2 cellular contexts compared by ENCODE assay signal in the genomic region with DNA sequence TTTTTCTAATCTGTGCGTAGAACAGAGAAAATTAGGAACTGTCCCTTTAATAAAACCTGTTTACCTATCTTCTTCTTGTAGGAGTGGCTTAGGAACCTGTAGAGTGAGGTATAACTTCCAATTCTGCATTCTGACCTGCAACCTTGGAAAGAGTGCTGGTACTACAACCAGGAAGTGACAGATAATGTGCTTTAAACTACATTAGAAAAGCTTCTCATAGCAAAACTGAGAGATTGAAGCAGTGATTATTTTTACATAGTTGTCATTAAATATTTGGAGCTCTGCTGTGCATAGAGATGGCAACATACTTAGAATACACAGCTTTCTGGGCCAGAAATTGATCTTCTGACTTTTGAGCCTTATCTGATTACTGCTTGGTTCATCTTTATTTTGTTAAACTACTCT.
TF ChIP-seq lines count a peak whose summit lies in the region.

No MANE protein-coding gene starts in this region.

TF ChIP-seq in SK-N-SH, 30 proteins besides CTCF, POLR2A, EP300 and RAD21 (continued from another document):
- TF ChIP-seq NFIC (IDR thresholded peaks at IDR 0.05; ENCODE audit: borderline replicate concordance) = no peak
- TF ChIP-seq, protein P1, sequence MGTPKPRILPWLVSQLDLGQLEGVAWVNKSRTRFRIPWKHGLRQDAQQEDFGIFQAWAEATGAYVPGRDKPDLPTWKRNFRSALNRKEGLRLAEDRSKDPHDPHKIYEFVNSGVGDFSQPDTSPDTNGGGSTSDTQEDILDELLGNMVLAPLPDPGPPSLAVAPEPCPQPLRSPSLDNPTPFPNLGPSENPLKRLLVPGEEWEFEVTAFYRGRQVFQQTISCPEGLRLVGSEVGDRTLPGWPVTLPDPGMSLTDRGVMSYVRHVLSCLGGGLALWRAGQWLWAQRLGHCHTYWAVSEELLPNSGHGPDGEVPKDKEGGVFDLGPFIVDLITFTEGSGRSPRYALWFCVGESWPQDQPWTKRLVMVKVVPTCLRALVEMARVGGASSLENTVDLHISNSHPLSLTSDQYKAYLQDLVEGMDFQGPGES (IDR thresholded peaks at IDR 0.05; ENCODE audit: low read depth, low read length) = no peak
- no peak for TF ChIP-seq EZH2phosphoT487 (IDR thresholded peaks at IDR 0.05; ENCODE audit: borderline replicate concordance, low read depth)
- no peak for TF ChIP-seq GATA2 (CRISPR knock-in tag; IDR thresholded peaks at IDR 0.05)
- TF ChIP-seq MXI1 (IDR thresholded peaks at IDR 0.05; ENCODE audit: low read depth, low read length) = no peak
- TF ChIP-seq RFX5 (IDR thresholded peaks at IDR 0.05; ENCODE audit: low read length) = no peak
- no peak for TF ChIP-seq SIN3A (IDR thresholded peaks at IDR 0.05; ENCODE audit: borderline replicate concordance, low read depth, low read length)
- TF ChIP-seq POLR2AphosphoS5 (IDR thresholded peaks at IDR 0.05; ENCODE audit: low read depth, low read length) = no peak
- no peak for TF ChIP-seq GABPA (IDR thresholded peaks at IDR 0.05; ENCODE audit: low read depth)
TF ChIP-seq in SK-N-SH: peak in this region for 0.

TF ChIP-seq in SK-N-SH treated with all-trans-retinoic acid at 6 μM for 48 hours, 23 proteins besides CTCF, POLR2A, EP300 and RAD21 (continued from another document):
- TF ChIP-seq, protein P2, sequence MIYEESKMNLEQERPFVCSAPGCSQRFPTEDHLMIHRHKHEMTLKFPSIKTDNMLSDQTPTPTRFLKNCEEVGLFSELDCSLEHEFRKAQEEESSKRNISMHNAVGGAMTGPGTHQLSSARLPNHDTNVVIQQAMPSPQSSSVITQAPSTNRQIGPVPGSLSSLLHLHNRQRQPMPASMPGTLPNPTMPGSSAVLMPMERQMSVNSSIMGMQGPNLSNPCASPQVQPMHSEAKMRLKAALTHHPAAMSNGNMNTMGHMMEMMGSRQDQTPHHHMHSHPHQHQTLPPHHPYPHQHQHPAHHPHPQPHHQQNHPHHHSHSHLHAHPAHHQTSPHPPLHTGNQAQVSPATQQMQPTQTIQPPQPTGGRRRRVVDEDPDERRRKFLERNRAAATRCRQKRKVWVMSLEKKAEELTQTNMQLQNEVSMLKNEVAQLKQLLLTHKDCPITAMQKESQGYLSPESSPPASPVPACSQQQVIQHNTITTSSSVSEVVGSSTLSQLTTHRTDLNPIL (CRISPR knock-in tag; IDR thresholded peaks at IDR 0.05; ENCODE audit: low read depth) = no peak
- TF ChIP-seq ZC3H10 (CRISPR knock-in tag; IDR thresholded peaks at IDR 0.05) = no peak
- TF ChIP-seq, protein P3, sequence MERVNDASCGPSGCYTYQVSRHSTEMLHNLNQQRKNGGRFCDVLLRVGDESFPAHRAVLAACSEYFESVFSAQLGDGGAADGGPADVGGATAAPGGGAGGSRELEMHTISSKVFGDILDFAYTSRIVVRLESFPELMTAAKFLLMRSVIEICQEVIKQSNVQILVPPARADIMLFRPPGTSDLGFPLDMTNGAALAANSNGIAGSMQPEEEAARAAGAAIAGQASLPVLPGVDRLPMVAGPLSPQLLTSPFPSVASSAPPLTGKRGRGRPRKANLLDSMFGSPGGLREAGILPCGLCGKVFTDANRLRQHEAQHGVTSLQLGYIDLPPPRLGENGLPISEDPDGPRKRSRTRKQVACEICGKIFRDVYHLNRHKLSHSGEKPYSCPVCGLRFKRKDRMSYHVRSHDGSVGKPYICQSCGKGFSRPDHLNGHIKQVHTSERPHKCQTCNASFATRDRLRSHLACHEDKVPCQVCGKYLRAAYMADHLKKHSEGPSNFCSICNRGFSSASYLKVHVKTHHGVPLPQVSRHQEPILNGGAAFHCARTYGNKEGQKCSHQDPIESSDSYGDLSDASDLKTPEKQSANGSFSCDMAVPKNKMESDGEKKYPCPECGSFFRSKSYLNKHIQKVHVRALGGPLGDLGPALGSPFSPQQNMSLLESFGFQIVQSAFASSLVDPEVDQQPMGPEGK (CRISPR knock-in tag; IDR thresholded peaks at IDR 0.05; ENCODE audit: borderline replicate concordance) = no peak
- TF ChIP-seq ZNF565 (CRISPR knock-in tag; conservative IDR thresholded peaks at IDR 0.05; ENCODE audit: low read depth) = no peak
- TF ChIP-seq, protein P4, sequence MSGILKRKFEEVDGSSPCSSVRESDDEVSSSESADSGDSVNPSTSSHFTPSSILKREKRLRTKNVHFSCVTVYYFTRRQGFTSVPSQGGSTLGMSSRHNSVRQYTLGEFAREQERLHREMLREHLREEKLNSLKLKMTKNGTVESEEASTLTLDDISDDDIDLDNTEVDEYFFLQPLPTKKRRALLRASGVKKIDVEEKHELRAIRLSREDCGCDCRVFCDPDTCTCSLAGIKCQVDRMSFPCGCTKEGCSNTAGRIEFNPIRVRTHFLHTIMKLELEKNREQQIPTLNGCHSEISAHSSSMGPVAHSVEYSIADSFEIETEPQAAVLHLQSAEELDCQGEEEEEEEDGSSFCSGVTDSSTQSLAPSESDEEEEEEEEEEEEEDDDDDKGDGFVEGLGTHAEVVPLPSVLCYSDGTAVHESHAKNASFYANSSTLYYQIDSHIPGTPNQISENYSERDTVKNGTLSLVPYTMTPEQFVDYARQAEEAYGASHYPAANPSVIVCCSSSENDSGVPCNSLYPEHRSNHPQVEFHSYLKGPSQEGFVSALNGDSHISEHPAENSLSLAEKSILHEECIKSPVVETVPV (CRISPR knock-in tag; IDR thresholded peaks at IDR 0.05) = no peak
- TF ChIP-seq TOX (CRISPR knock-in tag; IDR thresholded peaks at IDR 0.05; ENCODE audit: borderline replicate concordance) = no peak
- no peak for TF ChIP-seq TCF4 (CRISPR knock-in tag; IDR thresholded peaks at IDR 0.05; ENCODE audit: borderline replicate concordance)
- no peak for TF ChIP-seq CSDC2 (CRISPR knock-in tag; IDR thresholded peaks at IDR 0.05)
- no peak for TF ChIP-seq ARNTL (CRISPR knock-in tag; IDR thresholded peaks at IDR 0.05; ENCODE audit: borderline replicate concordance, low read depth)
- no peak for TF ChIP-seq ZFP3 (CRISPR knock-in tag; IDR thresholded peaks at IDR 0.05)
- no peak for TF ChIP-seq ESRRG (CRISPR knock-in tag; IDR thresholded peaks at IDR 0.05)
- no peak for TF ChIP-seq PPARA (CRISPR knock-in tag; IDR thresholded peaks at IDR 0.05; ENCODE audit: borderline replicate concordance)
- TF ChIP-seq, protein P5, sequence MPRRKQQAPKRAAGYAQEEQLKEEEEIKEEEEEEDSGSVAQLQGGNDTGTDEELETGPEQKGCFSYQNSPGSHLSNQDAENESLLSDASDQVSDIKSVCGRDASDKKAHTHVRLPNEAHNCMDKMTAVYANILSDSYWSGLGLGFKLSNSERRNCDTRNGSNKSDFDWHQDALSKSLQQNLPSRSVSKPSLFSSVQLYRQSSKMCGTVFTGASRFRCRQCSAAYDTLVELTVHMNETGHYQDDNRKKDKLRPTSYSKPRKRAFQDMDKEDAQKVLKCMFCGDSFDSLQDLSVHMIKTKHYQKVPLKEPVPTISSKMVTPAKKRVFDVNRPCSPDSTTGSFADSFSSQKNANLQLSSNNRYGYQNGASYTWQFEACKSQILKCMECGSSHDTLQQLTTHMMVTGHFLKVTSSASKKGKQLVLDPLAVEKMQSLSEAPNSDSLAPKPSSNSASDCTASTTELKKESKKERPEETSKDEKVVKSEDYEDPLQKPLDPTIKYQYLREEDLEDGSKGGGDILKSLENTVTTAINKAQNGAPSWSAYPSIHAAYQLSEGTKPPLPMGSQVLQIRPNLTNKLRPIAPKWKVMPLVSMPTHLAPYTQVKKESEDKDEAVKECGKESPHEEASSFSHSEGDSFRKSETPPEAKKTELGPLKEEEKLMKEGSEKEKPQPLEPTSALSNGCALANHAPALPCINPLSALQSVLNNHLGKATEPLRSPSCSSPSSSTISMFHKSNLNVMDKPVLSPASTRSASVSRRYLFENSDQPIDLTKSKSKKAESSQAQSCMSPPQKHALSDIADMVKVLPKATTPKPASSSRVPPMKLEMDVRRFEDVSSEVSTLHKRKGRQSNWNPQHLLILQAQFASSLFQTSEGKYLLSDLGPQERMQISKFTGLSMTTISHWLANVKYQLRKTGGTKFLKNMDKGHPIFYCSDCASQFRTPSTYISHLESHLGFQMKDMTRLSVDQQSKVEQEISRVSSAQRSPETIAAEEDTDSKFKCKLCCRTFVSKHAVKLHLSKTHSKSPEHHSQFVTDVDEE (CRISPR knock-in tag; IDR thresholded peaks at IDR 0.05) = no peak
- TF ChIP-seq BACH2 (CRISPR knock-in tag; IDR thresholded peaks at IDR 0.05; ENCODE audit: borderline replicate concordance) = no peak
